In the genomic region with DNA sequence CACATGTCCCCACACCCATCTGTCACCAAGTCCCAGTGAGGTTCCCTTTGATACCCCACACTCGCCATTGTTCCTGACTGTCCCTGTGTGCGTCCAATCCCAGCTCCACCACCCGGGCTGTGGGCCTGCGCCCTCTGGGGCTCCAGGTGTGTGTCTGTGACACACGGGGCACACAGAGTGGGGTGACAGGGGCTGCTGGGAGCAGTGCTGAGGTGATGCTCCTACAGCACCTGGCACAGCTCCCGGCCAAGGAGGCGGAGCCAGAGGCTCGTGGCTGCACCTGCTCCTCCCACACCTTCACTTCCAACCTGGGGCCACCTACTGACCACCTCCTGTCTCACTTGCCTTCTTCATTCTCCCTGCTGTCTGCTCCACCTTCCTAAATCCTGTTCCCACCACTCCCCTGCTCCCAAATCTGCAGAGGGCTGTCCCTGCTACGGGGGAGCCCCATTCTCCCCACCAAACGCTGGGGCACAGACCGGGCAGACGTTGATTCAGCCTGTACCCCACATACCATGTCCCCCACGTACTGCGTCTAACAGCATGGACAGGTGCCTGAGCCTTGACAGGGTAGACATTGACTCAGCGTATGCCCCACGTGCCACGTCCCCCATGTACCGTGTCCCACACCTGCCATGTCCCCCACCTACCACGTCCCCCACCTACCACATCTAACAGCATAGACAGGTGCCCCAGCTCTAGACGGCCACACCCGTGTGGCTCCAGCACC, we compare ENCODE assay signal across 15 cellular contexts. TPM values are rescaled to one million over a fixed set of nuclear protein-coding genes. Genes with fewer than 3 reads are reported as not detected.
DNase-seq lines count a peak whose midpoint lies in the region; ATAC-seq, FAIRE-seq and TF ChIP-seq lines count a peak whose summit lies in the region.
"Had no signal": no experiment of that assay in that cellular context is flagged by ENCODE, and none has a peak within 500 bp of the region (broad histone marks: within the 10 kb centered on the region; RNA-seq: fewer than 3 reads in every experiment).

No MANE protein-coding gene starts in this region.

- H4K20me1 ChIP-seq in H1 (replicated peaks in 1 of 2; ENCODE audit: control insufficient read depth in 1 of 2, insufficient read depth in 2 of 2, low read length in 2 of 2), result peaks cover 28 to 53% of the 10 kb centered on the region in 2 experiments

- no peaks in the 10 kb centered on the region for H3K9me3 Mint-ChIP-seq in progenitor cell of endocrine pancreas (ENCODE audit: low read depth)

- H3K27ac Mint-ChIP-seq in progenitor cell of endocrine pancreas, result no peak overlapping the region

- H3K4me1 Mint-ChIP-seq in progenitor cell of endocrine pancreas (ENCODE audit: low read depth), result no peaks in the 10 kb centered on the region

- no peak overlapping the region for H4K91ac ChIP-seq in H1 (replicated peaks; ENCODE audit: insufficient read length, low read length)

- 93% methylated on average over 21 of the region's 21 CpGs; no CpG with 5 or more reads in 1 of the 2 experiments for WGBS in H1 (ENCODE audit: extremely low coverage in 1 of 2, insufficient coverage in 1 of 2, insufficient read length in 1 of 2, insufficient replicate concordance in 2 of 2, low coverage in 1 of 2, low lambda C conversion rate in 2 of 2, missing lambda C conversion rate in 1 of 2), 2 experiments

- no peaks in the 10 kb centered on the region for H3K27me3 Mint-ChIP-seq in progenitor cell of endocrine pancreas

- no peaks in the 10 kb centered on the region; a peak in 1 of 7 replicates for H3K4me1 ChIP-seq in H1 (replicated peaks in 1 of 4; ENCODE audit: control insufficient read depth in 3 of 4, insufficient read depth in 4 of 4, low read length in 3 of 4)
- H3K4me1 ChIP-seq: psoas muscle had no signal

- 0 out of 2 replicates have a peak, but pooled peaks cover 2% of the 10 kb centered on the region for H3K23me2 ChIP-seq in H1 (ENCODE audit: low read depth, low read length)

- no peak for TF ChIP-seq POLR2A in H1 (IDR thresholded peaks at IDR 0.05; ENCODE audit: control extremely low read depth in 1 of 2, low read depth in 2 of 2, low read length in 2 of 2)

- no peak overlapping the region for H2BK12ac ChIP-seq in H1 (ENCODE audit: low read depth, low read length)

- POLR2A ChIA-PET in H1 (lab: Charles Lee; ENCODE audit: partially characterized antibody), result interaction anchor here (0.5 to 0.9 kb wide), 2 partner anchors 26 to 57 kb away, joined by 3 read pairs; no protein-coding TSS in a partner anchor

- ATAC-seq in HG03108 (IDR thresholded peaks at IDR 0.05; ENCODE audit: unreplicated experiment), result no peak
- ATAC-seq: psoas muscle had no signal

- peak; percentile 14 for DNase-seq in NCI-H748 (lab: John Stamatoyannopoulos, UW; ENCODE audit: unreplicated experiment)
- no peak for DNase-seq in NCI-H748 treated with DMSO at 0.1 percent for 48 hours (lab: John Stamatoyannopoulos, UW)
- DNase-seq in NCI-H69 (lab: John Stamatoyannopoulos, UW), result peak; percentile 68
- no peak for DNase-seq in H1 (ENCODE audit: low read depth in 1 of 2, low spot score in 2 of 2)
- no peak for DNase-seq in progenitor cell of endocrine pancreas (ENCODE audit: low spot score, unreplicated experiment)
- no peak for DNase-seq in posterior vena cava (ENCODE audit: low spot score)
- DNase-seq in activated CD8-positive, alpha-beta memory T cell treated with anti-CD3 and anti-CD28 coated beads, Interleukin-2, amount 50 U/mL, for 48 hours, result no peak
- DNase-seq: activated CD4-positive, CD25-positive, alpha-beta regulatory T cell treated with anti-CD3 and anti-CD28 coated beads, Interleukin-2, amount 50 U/mL, for 72 hours; DMS153; NCI-H774; psoas muscle had no signal

- H2BK5ac ChIP-seq in H1 (ENCODE audit: low read depth, low read length), result peak overlapping the region; percentile 77; the same call in 1 of the 2 replicates

- no peak overlapping the region for H2AK5ac ChIP-seq in H1 (ENCODE audit: low read depth, low read length)

- no peak overlapping the region for H3K4me3 Mint-ChIP-seq in progenitor cell of endocrine pancreas (ENCODE audit: low read depth)

- no peak overlapping the region for H3K4me2 ChIP-seq in H1 (ENCODE audit: insufficient read depth in 1 of 2, low read depth in 2 of 2, low read length in 2 of 2)

- H3K79me1 ChIP-seq in H1 (ENCODE audit: low read depth, low read length), result peaks cover 27% of the 10 kb centered on the region

- no peak for FAIRE-seq in H1 (lab: Jason Lieb, UNC)

- H3K27ac ChIP-seq in H1 (ENCODE audit: low read depth, low read length), result no peak overlapping the region
- H3K27ac ChIP-seq: cardiac muscle cell, psoas muscle, SK-N-MC, vagina had no signal

- H3K23ac ChIP-seq in H1 (ENCODE audit: insufficient read length), result no peak overlapping the region

- H3K79me2 ChIP-seq in H1 (ENCODE audit: control insufficient read depth in 1 of 2, insufficient read depth in 2 of 2, low read length in 2 of 2), result peaks cover 6 to 84% of the 10 kb centered on the region in 2 experiments; a peak in 3 of 4 replicates

- H3K4me3 ChIP-seq in H1 (ENCODE audit: extremely low read depth in 1 of 4, insufficient read depth in 2 of 4, low read depth in 3 of 4, low read length in 4 of 4), result no peak overlapping the region
- H3K4me3 ChIP-seq: cardiac muscle cell, psoas muscle, SK-N-MC, vagina had no signal

- H4K5ac ChIP-seq in H1 (ENCODE audit: insufficient read length, low read depth, low read length), result no peak overlapping the region

- 0 out of 2 replicates have a peak overlapping the region, but pooled peaks have one; percentile 25 for H2BK15ac ChIP-seq in H1 (ENCODE audit: low read length)

- no peak overlapping the region for H2BK120ac ChIP-seq in H1 (replicated peaks; ENCODE audit: low read depth, low read length)

- TF ChIP-seq CTCF in H1 (IDR thresholded peaks at IDR 0.05; ENCODE audit: control extremely low read depth in 1 of 3, insufficient read depth in 1 of 3, low read depth in 1 of 3, low read length in 3 of 3) (peak in 1 of 3 experiments; percentile 51; a peak in 2 of 4 replicates), progenitor cell of endocrine pancreas (IDR thresholded peaks at IDR 0.05; ENCODE audit: unreplicated experiment) (peak; percentile 45)

- H3K4ac ChIP-seq in H1 (replicated peaks; ENCODE audit: insufficient read length, low read depth, low read length), result no peak overlapping the region

- no peak overlapping the region for H3K14ac ChIP-seq in H1 (ENCODE audit: insufficient read length)

- intact Hi-C loops in posterior vena cava (cut with DNase I), result no loop called here

- no peak overlapping the region for H3K18ac ChIP-seq in H1 (ENCODE audit: extremely low read depth, low read length)

- peak overlapping the region in 1 of 4 experiments; percentile 14; a peak in 1 of 7 replicates for H3K9ac ChIP-seq in H1 (replicated peaks in 1 of 4; ENCODE audit: extremely low read depth in 1 of 4, low read depth in 3 of 4, low read length in 3 of 4)

- no peaks in the 10 kb centered on the region for H3K27me3 ChIP-seq in H1 (replicated peaks in 1 of 4; ENCODE audit: control insufficient read depth in 3 of 4, extremely low read depth in 1 of 4, insufficient read depth in 3 of 4, low read length in 3 of 4)
- H3K27me3 ChIP-seq: cardiac muscle cell, vagina had no signal

- H3K9me3 ChIP-seq in H1 (ENCODE audit: insufficient read depth in 2 of 2, low read depth in 1 of 2, low read length in 1 of 2), result no peaks in the 10 kb centered on the region
- H3K9me3 ChIP-seq: psoas muscle, vagina had no signal

- H3K36me3 ChIP-seq in H1 (ENCODE audit: control insufficient read depth in 2 of 4, insufficient read depth in 4 of 4, low read length in 3 of 4), result peaks cover 18 to 49% (median 40%) of the 10 kb centered on the region in 4 experiments

- CTCF ChIA-PET in H1 (lab: Charles Lee; ENCODE audit: partially characterized antibody), result interaction anchor here (0.7 kb wide), 1 partner anchor 25 kb away, joined by 3 read pairs; no protein-coding TSS in a partner anchor

- TF ChIP-seq RAD21 in H1 (IDR thresholded peaks at IDR 0.05 in 1 of 2, conservative IDR thresholded peaks at IDR 0.05 in 1 of 2; ENCODE audit: low read depth in 2 of 2, low read length in 2 of 2), result no peak

- H4K8ac ChIP-seq in H1 (ENCODE audit: extremely low read depth, insufficient read depth, low read length), result peak overlapping the region; percentile 85; the same call in 1 of the 2 replicates

- H2BK20ac ChIP-seq in H1 (ENCODE audit: low read length), result no peak overlapping the region

- peaks cover 15% of the 10 kb centered on the region for H3K36me3 Mint-ChIP-seq in progenitor cell of endocrine pancreas (ENCODE audit: insufficient read depth)

- no peak overlapping the region for H2AFZ ChIP-seq in H1 (ENCODE audit: low read length)

- TF ChIP-seq EP300 in H1 (IDR thresholded peaks at IDR 0.05; ENCODE audit: borderline replicate concordance in 1 of 2, low read depth in 2 of 2, low read length in 2 of 2), result no peak

- H3K56ac ChIP-seq in H1 (replicated peaks; ENCODE audit: insufficient read length, low read depth, low read length), result no peak overlapping the region

TF ChIP-seq in H1, 55 proteins besides CTCF, POLR2A, EP300 and RAD21 (continues in another document):
- TF ChIP-seq EGR1 (IDR thresholded peaks at IDR 0.05; ENCODE audit: borderline replicate concordance, low read depth, low read length) (no peak), CEBPB (IDR thresholded peaks at IDR 0.05; ENCODE audit: low read depth, low read length) (no peak)

RNA-seq across cellular contexts. Expression of gene WDR4, which starts 16.4 kb away (rescaled TPM):
- total RNA-seq in H1 (2021; fragmentation: NEBNext Ultra II Directional; extraction: Animal tissue kit (Norgen Biotek cat#: 25700)), result 43.1 and 47.8 TPM in 2 replicates
- 28.9 and 45.5 TPM in 2 replicates for polyA plus RNA-seq in H1 (2011; rRNA removed)
- 35.0 TPM for polyA plus RNA-seq in H1 (2011; cell fraction: cytosol; rRNA removed)
- 77.6 TPM for polyA plus RNA-seq in H1 (2011; cell fraction: nucleus; rRNA removed)
- polyA plus RNA-seq in H1 (2012, experiment 1 of 2), result 25.0 to 41.3 TPM (median 37.5 TPM) in 4 replicates
- polyA plus RNA-seq in H1 (2012, experiment 2 of 2), result 25.2 TPM
- 19.7 TPM for polyA plus RNA-seq in H1 (2013, experiment 1 of 2)
- 20.5 TPM for polyA plus RNA-seq in H1 (2013, experiment 2 of 2)
- polyA minus RNA-seq in H1 (2011; rRNA and poly(A)+ RNA removed), result 47.7 and 48.4 TPM in 2 replicates
- 20.1 TPM for polyA minus RNA-seq in H1 (2011; cell fraction: cytosol; rRNA and poly(A)+ RNA removed)
- polyA minus RNA-seq in H1 (2011; cell fraction: nucleus; rRNA and poly(A)+ RNA removed), result 70.6 TPM
- total RNA-seq in progenitor cell of endocrine pancreas (21.4 and 22.5 TPM in 2 replicates), posterior vena cava (10 to 100 TPM; 12.1 to 13.4 TPM)

RNA-seq across cellular contexts. Expression of gene NDUFV3, which starts 30.2 kb away (rescaled TPM):
- 44.4 and 47.1 TPM in 2 replicates for total RNA-seq in H1 (2021; fragmentation: NEBNext Ultra II Directional; extraction: Animal tissue kit (Norgen Biotek cat#: 25700))
- 17.0 and 18.2 TPM in 2 replicates for polyA plus RNA-seq in H1 (2011; rRNA removed)
- polyA plus RNA-seq in H1 (2011; cell fraction: cytosol; rRNA removed), result 23.3 TPM
- polyA plus RNA-seq in H1 (2011; cell fraction: nucleus; rRNA removed), result 23.3 TPM
- polyA plus RNA-seq in H1 (2012, experiment 1 of 2), result 27.5 to 34.5 TPM (median 31.8 TPM) in 4 replicates
- 22.5 TPM for polyA plus RNA-seq in H1 (2012, experiment 2 of 2)
- polyA plus RNA-seq in H1 (2013, experiment 1 of 2), result 40.8 TPM
- 37.8 TPM for polyA plus RNA-seq in H1 (2013, experiment 2 of 2)
- 12.9 and 14.9 TPM in 2 replicates for polyA minus RNA-seq in H1 (2011; rRNA and poly(A)+ RNA removed)
- 19.4 TPM for polyA minus RNA-seq in H1 (2011; cell fraction: cytosol; rRNA and poly(A)+ RNA removed)
- 12.8 TPM for polyA minus RNA-seq in H1 (2011; cell fraction: nucleus; rRNA and poly(A)+ RNA removed)
- 31.2 and 34.1 TPM in 2 replicates for total RNA-seq in progenitor cell of endocrine pancreas
- 10 to 100 TPM; 26.1 to 39.0 TPM for total RNA-seq in posterior vena cava

Comparison
In these comparisons a context has a peak if more than half of its experiments do, and no peak if none do; other contexts are left out.
1. DNase-seq: peak in NCI-H748 (single experiment) and NCI-H69 (single experiment); none in NCI-H748 treated with DMSO at 0.1 percent for 48 hours (single experiment), H1 (0 of 2), progenitor cell of endocrine pancreas (single experiment), posterior vena cava (single experiment) and activated CD8-positive, alpha-beta memory T cell treated with anti-CD3 and anti-CD28 coated beads, Interleukin-2, amount 50 U/mL, for 48 hours (single experiment).